Comparison of ENCODE assay signal across 8 cellular contexts in genomic region chr9:129258823-129259301, GRCh38.
A peak's percentile ranks its signal among the peaks of the same experiment; 100 is the strongest.
DNase-seq lines count a peak whose midpoint lies in the region; ATAC-seq lines count a peak whose summit lies in the region.

No MANE protein-coding gene starts in this region.

- WGBS in aorta, 2 donors, result 29 to 32% methylated on average over 18 of the region's 18 CpGs

- H3K36me3 ChIP-seq in muscle layer of duodenum (ENCODE audit: control insufficient read depth in 1 of 2, insufficient read depth in 2 of 2, low read length in 2 of 2), result no peaks in the 10 kb centered on the region
- H3K36me3 ChIP-seq in aorta (ENCODE audit: control insufficient read depth in 1 of 2, insufficient read depth in 2 of 2, low read length in 1 of 2), result no peaks in the 10 kb centered on the region

- H3K4me3 ChIP-seq in muscle layer of duodenum (ENCODE audit: low read depth in 1 of 2, low read length in 2 of 2) (peak overlapping the region; percentile 37 to 42), aorta (ENCODE audit: low read length in 2 of 2) (no peak overlapping the region)

- peaks cover 3% of the 10 kb centered on the region for H3K27me3 ChIP-seq in muscle layer of duodenum (ENCODE audit: low read depth, low read length)
- no peaks in the 10 kb centered on the region for H3K27me3 ChIP-seq in aorta (ENCODE audit: control insufficient read depth in 1 of 2, insufficient read depth in 2 of 2, low read length in 1 of 2)

- H3K9me3 ChIP-seq in muscle layer of duodenum (ENCODE audit: control insufficient read depth in 1 of 2, low read length in 2 of 2) (no peaks in the 10 kb centered on the region), aorta (ENCODE audit: control insufficient read depth, low read length) (no peaks in the 10 kb centered on the region)

- intact Hi-C loops in aorta (cut with DNase I), result loop anchor here (5.0 kb wide), 1 partner anchor 58 kb away; no protein-coding TSS in a partner anchor

- ATAC-seq in aorta (ENCODE audit: low FRiP score) (no peak), HG02970 (IDR thresholded peaks at IDR 0.05; ENCODE audit: low FRiP score, unreplicated experiment) (no peak), GM18873 (IDR thresholded peaks at IDR 0.05; ENCODE audit: low FRiP score, unreplicated experiment) (no peak), HG03095 (IDR thresholded peaks at IDR 0.05; ENCODE audit: unreplicated experiment) (no peak)

- H3K27ac ChIP-seq in muscle layer of duodenum (ENCODE audit: low read length), result no peak overlapping the region
- H3K27ac ChIP-seq in aorta (ENCODE audit: low read depth in 1 of 2, low read length in 2 of 2), result no peak overlapping the region

- DNase-seq in stimulated activated CD4-positive, alpha-beta T cell treated with anti-CD3 and anti-CD28 coated beads, Interleukin-4, amount 100 ng/mL, for 1 hour, result peak; percentile 12
- DNase-seq in stimulated activated CD4-positive, alpha-beta T cell treated with anti-CD3 and anti-CD28 coated beads, Interleukin-12 subunit alpha, Interleukin-12 subunit beta, amount 100 ng/mL, for 4 hours, result no peak
- DNase-seq in central memory CD4-positive, alpha-beta T cell, result peak; percentile 47
- peak; percentile 46 to 76 for DNase-seq in aorta

- peaks cover 0 to 15% of the 10 kb centered on the region in 2 donors for H3K4me1 ChIP-seq in muscle layer of duodenum (ENCODE audit: control insufficient read depth in 1 of 2, insufficient read depth in 2 of 2, low read length in 2 of 2)
- H3K4me1 ChIP-seq in aorta (ENCODE audit: control insufficient read depth in 1 of 2, insufficient read depth in 2 of 2, low read length in 2 of 2), result no peaks in the 10 kb centered on the region

Comparison
In these comparisons a context has a peak if more than half of its experiments do, and no peak if none do; other contexts are left out.
1. H3K4me3 ChIP-seq: peak in muscle layer of duodenum (2 of 2); none in aorta (0 of 2).